12 cellular contexts compared by ENCODE assay signal in genomic region chr4:26048962-26049361, GRCh38.
A peak's percentile ranks its signal among the peaks of the same experiment; 100 is the strongest.
DNase-seq lines count a peak whose midpoint lies in the region; ATAC-seq and TF ChIP-seq lines count a peak whose summit lies in the region.
"Had no signal": no experiment of that assay in that cellular context is flagged by ENCODE, and none has a peak within 500 bp of the region (broad histone marks: within the 10 kb centered on the region; RNA-seq: fewer than 3 reads in every experiment).

No MANE protein-coding gene starts in this region.

- no peaks in the 10 kb centered on the region for H3K36me3 ChIP-seq in adipocyte (ENCODE audit: control insufficient read depth, insufficient read depth, low read length, severe bottlenecking)
- no peaks in the 10 kb centered on the region for H3K36me3 ChIP-seq in rectal smooth muscle tissue (ENCODE audit: control insufficient read depth, insufficient read depth, low read length)

- POLR2A ChIA-PET in AG04449 (lab: Yijun Ruan, JAX), result no interaction called here

- peak overlapping the region; percentile 12; the same call in 1 of the 2 replicates for H3K4me3 ChIP-seq in AG04449 (ENCODE audit: low read depth, low read length)
- peak overlapping the region; percentile 70 for H3K4me3 ChIP-seq in adipocyte (ENCODE audit: low read length)
- H3K4me3 ChIP-seq in foreskin fibroblast (ENCODE audit: low read depth in 1 of 2, low read length in 2 of 2), result peak overlapping the region; percentile 9 to 34
- no peak overlapping the region for H3K4me3 ChIP-seq in rectal smooth muscle tissue (ENCODE audit: low read length)

- H3K9ac ChIP-seq in adipocyte (ENCODE audit: low read length) (peak overlapping the region; percentile 87), rectal smooth muscle tissue (ENCODE audit: low read length) (no peak overlapping the region)

- peaks cover 4% of the 10 kb centered on the region for H3K9me3 Mint-ChIP-seq in progenitor cell of endocrine pancreas (ENCODE audit: low read depth)
- H3K9me3 Mint-ChIP-seq: activated T-helper 17 cell treated with anti-CD3 and anti-CD28 coated beads, Interleukin-2, amount 50 U/mL, for 72 hours had no signal

- CTCF ChIA-PET in AG04449 (lab: Yijun Ruan, JAX), result interaction anchor here (1.4 to 2.2 kb wide), 5 partner anchors 10 to 282 kb away, joined by 3 to 6 read pairs (median 5); no protein-coding TSS in a partner anchor

- H3K27me3 ChIP-seq in adipocyte (replicated peaks; ENCODE audit: control insufficient read depth, insufficient read depth, low read length), result no peaks in the 10 kb centered on the region
- H3K27me3 ChIP-seq in rectal smooth muscle tissue (ENCODE audit: control insufficient read depth, insufficient read depth, low read length), result no peaks in the 10 kb centered on the region

- H3K36me3 Mint-ChIP-seq in progenitor cell of endocrine pancreas (ENCODE audit: insufficient read depth), result no peaks in the 10 kb centered on the region

- H3K4me1 Mint-ChIP-seq in progenitor cell of endocrine pancreas (ENCODE audit: low read depth), result peaks cover 21% of the 10 kb centered on the region
- H3K4me1 Mint-ChIP-seq: activated T-helper 17 cell treated with anti-CD3 and anti-CD28 coated beads, Interleukin-2, amount 50 U/mL, for 72 hours had no signal

- no peak for DNase-seq in AG04449 (ENCODE audit: low read depth, low spot score)
- peak; percentile 51 for DNase-seq in adipocyte (ENCODE audit: low read depth)
- DNase-seq in foreskin fibroblast, result peak; percentile 68 to 86
- no peak for DNase-seq in hepatic stellate cell (ENCODE audit: low spot score)
- DNase-seq in progenitor cell of endocrine pancreas (ENCODE audit: low spot score, unreplicated experiment), result no peak
- DNase-seq in stimulated activated CD8-positive, alpha-beta memory T cell treated with anti-CD3 and anti-CD28 coated beads, Interleukin-4, amount 100 ng/mL, for 48 hours, result no peak
- DNase-seq: activated CD4-positive, alpha-beta T cell treated with anti-CD3 and anti-CD28 coated beads for 4 hours; central memory CD4-positive, alpha-beta T cell; NCI-H2029 had no signal

- ATAC-seq in GM18867 (IDR thresholded peaks at IDR 0.05; ENCODE audit: unreplicated experiment), result no peak
- ATAC-seq: activated T-helper 17 cell treated with anti-CD3 and anti-CD28 coated beads, Interleukin-2, amount 50 U/mL, for 72 hours had no signal

- H3K27ac Mint-ChIP-seq in progenitor cell of endocrine pancreas, result no peak overlapping the region
- H3K27ac Mint-ChIP-seq: activated T-helper 17 cell treated with anti-CD3 and anti-CD28 coated beads, Interleukin-2, amount 50 U/mL, for 72 hours had no signal

- no peak for TF ChIP-seq CTCF in AG04449 (IDR thresholded peaks at IDR 0.05; ENCODE audit: insufficient read depth, low read length, missing control alignments)
- no peak for TF ChIP-seq CTCF in foreskin fibroblast (IDR thresholded peaks at IDR 0.05; ENCODE audit: low read depth, low read length)
- TF ChIP-seq CTCF in progenitor cell of endocrine pancreas (IDR thresholded peaks at IDR 0.05; ENCODE audit: unreplicated experiment), result no peak

- H3K4me1 ChIP-seq in adipocyte (ENCODE audit: control insufficient read depth, insufficient read depth, low read length) (peaks cover 39% of the 10 kb centered on the region), rectal smooth muscle tissue (ENCODE audit: control insufficient read depth, insufficient read depth, low read length) (peaks cover 22% of the 10 kb centered on the region)

- H3K4me3 Mint-ChIP-seq in progenitor cell of endocrine pancreas (ENCODE audit: low read depth), result no peak overlapping the region
- H3K4me3 Mint-ChIP-seq: activated T-helper 17 cell treated with anti-CD3 and anti-CD28 coated beads, Interleukin-2, amount 50 U/mL, for 72 hours had no signal

- peaks cover 9% of the 10 kb centered on the region for H3K27me3 Mint-ChIP-seq in progenitor cell of endocrine pancreas
- H3K27me3 Mint-ChIP-seq: activated T-helper 17 cell treated with anti-CD3 and anti-CD28 coated beads, Interleukin-2, amount 50 U/mL, for 72 hours had no signal

- H3K27ac ChIP-seq in rectal smooth muscle tissue (ENCODE audit: low read depth, low read length), result peak overlapping the region; percentile 78

- no peaks in the 10 kb centered on the region for H3K9me3 ChIP-seq in adipocyte (ENCODE audit: control insufficient read depth, low read length)

Comparison
In these comparisons a context has a peak if more than half of its experiments do, and no peak if none do; other contexts are left out.
1. DNase-seq: peak in adipocyte (single experiment) and foreskin fibroblast (2 of 2); none in AG04449 (single experiment), hepatic stellate cell (single experiment), progenitor cell of endocrine pancreas (single experiment) and stimulated activated CD8-positive, alpha-beta memory T cell treated with anti-CD3 and anti-CD28 coated beads, Interleukin-4, amount 100 ng/mL, for 48 hours (single experiment).